Comparison of ENCODE assay signal across 8 cellular contexts in the genomic region with DNA sequence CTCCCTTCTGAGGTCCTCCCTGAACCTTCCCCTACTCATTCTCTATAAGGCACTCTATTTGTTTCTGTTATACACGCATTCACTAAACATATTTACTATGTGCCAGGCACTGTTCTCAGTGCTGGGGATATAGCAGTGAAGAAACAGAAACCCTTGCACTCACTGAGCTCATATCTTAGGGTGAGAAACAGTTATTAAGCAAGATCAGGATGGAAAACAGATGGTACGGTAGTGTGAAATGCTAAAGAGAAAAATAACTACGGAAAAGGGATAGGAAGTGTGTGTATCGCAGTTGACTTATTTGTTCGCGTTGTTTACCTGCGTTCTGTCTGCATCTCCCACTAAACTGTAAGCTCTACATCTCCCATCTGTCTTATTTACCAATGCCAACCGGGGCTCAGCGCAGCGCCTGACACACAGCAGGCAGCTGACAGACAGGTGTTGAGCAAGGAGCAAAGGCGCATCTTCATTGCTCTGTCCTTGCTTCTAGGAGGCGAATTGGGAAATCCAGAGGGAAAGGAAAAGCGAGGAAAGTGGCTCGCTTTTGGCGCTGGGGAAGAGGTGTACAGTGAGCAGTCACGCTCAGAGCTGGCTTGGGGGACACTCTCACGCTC. TPM values are rescaled to one million over a fixed set of nuclear protein-coding genes. Genes with fewer than 3 reads are reported as not detected.
A peak's percentile ranks its signal among the peaks of the same experiment; 100 is the strongest.
DNase-seq lines count a peak whose midpoint lies in the region; ATAC-seq and TF ChIP-seq lines count a peak whose summit lies in the region.

No MANE protein-coding gene starts in this region.

- H3K4me1 Mint-ChIP-seq in chondrocyte (ENCODE audit: low read depth): peaks cover 35% of the 10 kb centered on the region

- H3K4me3 Mint-ChIP-seq in chondrocyte (ENCODE audit: unreplicated experiment): peak overlapping the region; percentile 88

- no peak overlapping the region for H3K27ac Mint-ChIP-seq in chondrocyte (ENCODE audit: unreplicated experiment)

- H3K4me1 ChIP-seq in mononuclear cell (ENCODE audit: insufficient read depth, low read length): peaks cover 23% of the 10 kb centered on the region

- no peaks in the 10 kb centered on the region for H3K27me3 Mint-ChIP-seq in chondrocyte (ENCODE audit: low read depth)

- ATAC-seq in Right ventricle myocardium inferior (no peak), Right ventricle myocardium superior (ENCODE audit: poor library complexity) (no peak), HG03378 (IDR thresholded peaks at IDR 0.05; ENCODE audit: unreplicated experiment) (no peak)

- intact Hi-C loops in Right ventricle myocardium inferior (cut with DNase I): no loop called here
- intact Hi-C loops in Right ventricle myocardium superior (cut with DNase I): no loop called here

- peak; percentile 57 for DNase-seq in Right ventricle myocardium inferior (ENCODE audit: missing footprints)
- no peak for DNase-seq in Right ventricle myocardium superior
- peak; percentile 56 for DNase-seq in NCI-H345 (lab: John Stamatoyannopoulos, UW)
- no peak for DNase-seq in chondrocyte (ENCODE audit: low spot score)
- no peak for DNase-seq in H4 (ENCODE audit: low spot score)
- DNase-seq in NCI-H1436 (lab: John Stamatoyannopoulos, UW): no peak

- H3K36me3 Mint-ChIP-seq in chondrocyte (ENCODE audit: low read depth): no peaks in the 10 kb centered on the region

- peak overlapping the region; percentile 72 for H3K4me3 ChIP-seq in mononuclear cell (ENCODE audit: low read length)

- TF ChIP-seq CTCF in chondrocyte (IDR thresholded peaks at IDR 0.05): no peak

- H3K9me3 ChIP-seq in mononuclear cell (ENCODE audit: low read depth, low read length): no peaks in the 10 kb centered on the region

- H3K27me3 ChIP-seq in mononuclear cell (ENCODE audit: insufficient read depth, low read length): no peaks in the 10 kb centered on the region

- no peaks in the 10 kb centered on the region for H3K9me3 Mint-ChIP-seq in chondrocyte (ENCODE audit: low read depth)

RNA-seq across cellular contexts. Expression of a gene that starts 0.6 kb away (rescaled TPM):
- total RNA-seq in Right ventricle myocardium inferior (3.9 TPM), Right ventricle myocardium superior (4.8 TPM), chondrocyte (7.0 to 7.8 TPM (median 7.5 TPM) in 3 replicates), mononuclear cell (1.0 TPM)
- 5.5 and 6.7 TPM in 2 replicates for total RNA-seq in H4 (2014; rRNA removed; shearing (Covaris generic))

RNA-seq across cellular contexts. Expression of a gene that starts 0.7 kb away (rescaled TPM):
- total RNA-seq in Right ventricle myocardium inferior (85.2 TPM), Right ventricle myocardium superior (78.6 TPM), chondrocyte (66.0 to 66.9 TPM (median 66.3 TPM) in 3 replicates), mononuclear cell (28.5 TPM)
- 156 and 204 TPM in 2 replicates for total RNA-seq in H4 (2014; rRNA removed; shearing (Covaris generic))

RNA-seq across cellular contexts. Expression of a gene that starts 46.5 kb away (rescaled TPM):
- total RNA-seq in Right ventricle myocardium inferior (not detected), Right ventricle myocardium superior (not detected), chondrocyte (not detected in 3 replicates), mononuclear cell (0.10 TPM)
- total RNA-seq in H4 (2014; rRNA removed; shearing (Covaris generic)): not detected in 2 replicates

Comparison
In these comparisons a context has a peak if more than half of its experiments do, and no peak if none do; other contexts are left out.
1. DNase-seq: peak in Right ventricle myocardium inferior (single experiment) and NCI-H345 (single experiment); none in Right ventricle myocardium superior (single experiment), chondrocyte (single experiment), H4 (single experiment) and NCI-H1436 (single experiment).